Comparison of ENCODE assay signal across 1 cellular context in the genomic region with DNA sequence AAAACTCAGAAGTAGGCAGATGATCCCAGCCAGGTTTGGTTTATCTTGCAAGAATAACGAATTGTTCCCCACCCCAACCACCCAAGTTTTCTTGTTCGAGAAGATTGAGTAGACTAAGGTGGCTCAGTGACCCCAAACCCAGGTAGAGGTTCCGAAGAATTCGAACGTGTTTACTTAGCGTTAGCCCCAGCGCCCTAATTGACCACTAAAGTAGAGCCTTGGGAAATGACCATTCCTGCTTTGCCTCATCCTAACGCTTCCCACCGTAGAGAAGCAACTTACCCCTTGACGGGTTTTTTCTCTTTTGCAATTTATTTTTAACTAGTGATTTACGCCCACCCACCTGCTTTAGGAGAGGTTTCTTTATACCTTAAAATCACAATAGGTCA.
TF ChIP-seq lines count a peak whose summit lies in the region.

No MANE protein-coding gene starts in this region.

TF ChIP-seq in IMR-90, 13 proteins besides CTCF, POLR2A, EP300 and RAD21 (continued from another document):
- TF ChIP-seq, protein P1, sequence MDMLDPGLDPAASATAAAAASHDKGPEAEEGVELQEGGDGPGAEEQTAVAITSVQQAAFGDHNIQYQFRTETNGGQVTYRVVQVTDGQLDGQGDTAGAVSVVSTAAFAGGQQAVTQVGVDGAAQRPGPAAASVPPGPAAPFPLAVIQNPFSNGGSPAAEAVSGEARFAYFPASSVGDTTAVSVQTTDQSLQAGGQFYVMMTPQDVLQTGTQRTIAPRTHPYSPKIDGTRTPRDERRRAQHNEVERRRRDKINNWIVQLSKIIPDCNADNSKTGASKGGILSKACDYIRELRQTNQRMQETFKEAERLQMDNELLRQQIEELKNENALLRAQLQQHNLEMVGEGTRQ (IDR thresholded peaks at IDR 0.05; ENCODE audit: low read depth, low read length): no peak
- TF ChIP-seq MAFK (IDR thresholded peaks at IDR 0.05; ENCODE audit: low read depth, low read length): no peak
- no peak for TF ChIP-seq SMC3 (IDR thresholded peaks at IDR 0.05; ENCODE audit: low read depth, low read length)
- TF ChIP-seq MAZ (IDR thresholded peaks at IDR 0.05; ENCODE audit: borderline replicate concordance, low read depth, low read length): no peak
- no peak for TF ChIP-seq NFE2L2 (IDR thresholded peaks at IDR 0.05; ENCODE audit: low read depth, low read length)
- no peak for TF ChIP-seq FOS (IDR thresholded peaks at IDR 0.05; ENCODE audit: low read depth, low read length)
- no peak for TF ChIP-seq CHD1 (IDR thresholded peaks at IDR 0.05; ENCODE audit: low read depth, low read length)
- no peak for TF ChIP-seq CEBPB (IDR thresholded peaks at IDR 0.05; ENCODE audit: low read depth, low read length)
- TF ChIP-seq, protein P2, sequence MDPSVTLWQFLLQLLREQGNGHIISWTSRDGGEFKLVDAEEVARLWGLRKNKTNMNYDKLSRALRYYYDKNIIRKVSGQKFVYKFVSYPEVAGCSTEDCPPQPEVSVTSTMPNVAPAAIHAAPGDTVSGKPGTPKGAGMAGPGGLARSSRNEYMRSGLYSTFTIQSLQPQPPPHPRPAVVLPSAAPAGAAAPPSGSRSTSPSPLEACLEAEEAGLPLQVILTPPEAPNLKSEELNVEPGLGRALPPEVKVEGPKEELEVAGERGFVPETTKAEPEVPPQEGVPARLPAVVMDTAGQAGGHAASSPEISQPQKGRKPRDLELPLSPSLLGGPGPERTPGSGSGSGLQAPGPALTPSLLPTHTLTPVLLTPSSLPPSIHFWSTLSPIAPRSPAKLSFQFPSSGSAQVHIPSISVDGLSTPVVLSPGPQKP (IDR thresholded peaks at IDR 0.05; ENCODE audit: borderline replicate concordance, low read depth, low read length): no peak
- TF ChIP-seq RCOR1 (IDR thresholded peaks at IDR 0.05; ENCODE audit: insufficient replicate concordance, low read length): no peak
